16 cellular contexts compared by ENCODE assay signal in genomic region chr2:47354013-47354816, GRCh38. TPM values are rescaled to one million over a fixed set of nuclear protein-coding genes. Genes with fewer than 3 reads are reported as not detected.
DNase-seq lines count a peak whose midpoint lies in the region; ATAC-seq, FAIRE-seq and TF ChIP-seq lines count a peak whose summit lies in the region.
"Had no signal": no experiment of that assay in that cellular context is flagged by ENCODE, and none has a peak within 500 bp of the region (broad histone marks: within the 10 kb centered on the region; RNA-seq: fewer than 3 reads in every experiment).

No MANE protein-coding gene starts in this region.

- H3K23me2 ChIP-seq in H1 (ENCODE audit: low read depth, low read length) = no peaks in the 10 kb centered on the region

- no peaks in the 10 kb centered on the region for H3K79me1 ChIP-seq in H1 (ENCODE audit: low read depth, low read length)

- H3K27me3 Mint-ChIP-seq in Calu3 (ENCODE audit: unreplicated experiment) (no peaks in the 10 kb centered on the region), glutamatergic neuron (ENCODE audit: unreplicated experiment) (peaks cover 2% of the 10 kb centered on the region)
- H3K27me3 Mint-ChIP-seq: stimulated activated naive B cell treated with anti-CD40 and anti-IgM and Interleukin-4, amounts not matched to agents 10 μg/mL and 1 μg/mL and 100 μg/mL, for 72 hours had no signal

- H3K4me1 ChIP-seq in H1 (replicated peaks in 1 of 4; ENCODE audit: control insufficient read depth in 3 of 4, insufficient read depth in 4 of 4, low read length in 3 of 4) (peaks cover 2 to 8% (median 5%) of the 10 kb centered on the region in 4 experiments; a peak in 5 of 7 replicates), muscle layer of duodenum (ENCODE audit: control insufficient read depth in 1 of 2, insufficient read depth in 2 of 2, low read length in 2 of 2) (no peaks in the 10 kb centered on the region)

- 86% methylated on average over 11 of the region's 11 CpGs; no CpG with 5 or more reads in 1 of the 2 experiments for WGBS in H1 (ENCODE audit: extremely low coverage in 1 of 2, insufficient coverage in 1 of 2, insufficient read length in 1 of 2, insufficient replicate concordance in 2 of 2, low coverage in 1 of 2, low lambda C conversion rate in 2 of 2, missing lambda C conversion rate in 1 of 2), 2 experiments

- TF ChIP-seq RAD21 in H1 (IDR thresholded peaks at IDR 0.05 in 1 of 2, conservative IDR thresholded peaks at IDR 0.05 in 1 of 2; ENCODE audit: low read depth in 2 of 2, low read length in 2 of 2) = no peak

- H2BK120ac ChIP-seq in H1 (replicated peaks; ENCODE audit: low read depth, low read length) = no peak overlapping the region

- H3K27me3 ChIP-seq in H1 (replicated peaks in 1 of 4; ENCODE audit: control insufficient read depth in 3 of 4, extremely low read depth in 1 of 4, insufficient read depth in 3 of 4, low read length in 3 of 4) = no peaks in the 10 kb centered on the region
- no peaks in the 10 kb centered on the region for H3K27me3 ChIP-seq in muscle layer of duodenum (ENCODE audit: low read depth, low read length)

- no peak overlapping the region for H4K5ac ChIP-seq in H1 (ENCODE audit: insufficient read length, low read depth, low read length)

- TF ChIP-seq EP300 in H1 (IDR thresholded peaks at IDR 0.05; ENCODE audit: borderline replicate concordance in 1 of 2, low read depth in 2 of 2, low read length in 2 of 2) = no peak

- BruUV-seq in Calu3 (replicated peaks; lab: Mats Ljungman, UMichigan) = no TSS peak

- H3K4ac ChIP-seq in H1 (replicated peaks; ENCODE audit: insufficient read length, low read depth, low read length) = no peak overlapping the region

- POLR2A ChIA-PET in H1 (lab: Charles Lee; ENCODE audit: partially characterized antibody) = interaction anchor here (2.5 kb wide), 1 partner anchor 8 kb away, joined by 14 read pairs; no protein-coding TSS in a partner anchor

- intact Hi-C loops in Calu3 (cut with micrococcal nuclease; ENCODE audit: unreplicated experiment) = no loop called here

- no peak overlapping the region for H2BK12ac ChIP-seq in H1 (ENCODE audit: low read depth, low read length)

- no peak for TF ChIP-seq CTCF in Calu3 (IDR thresholded peaks at IDR 0.05; ENCODE audit: unreplicated experiment)
- TF ChIP-seq CTCF in H1 (IDR thresholded peaks at IDR 0.05; ENCODE audit: control extremely low read depth in 1 of 3, insufficient read depth in 1 of 3, low read depth in 1 of 3, low read length in 3 of 3) = no peak
- no peak for TF ChIP-seq CTCF in glutamatergic neuron (IDR thresholded peaks at IDR 0.05; ENCODE audit: partially characterized antibody, unreplicated experiment)

- H3K18ac ChIP-seq in H1 (ENCODE audit: extremely low read depth, low read length) = no peak overlapping the region

- no peak overlapping the region for H2BK15ac ChIP-seq in H1 (ENCODE audit: low read length)

- no peak for TF ChIP-seq POLR2A in H1 (IDR thresholded peaks at IDR 0.05; ENCODE audit: control extremely low read depth in 1 of 2, low read depth in 2 of 2, low read length in 2 of 2)

- no peak for FAIRE-seq in H1 (lab: Jason Lieb, UNC)

- H3K4me1 Mint-ChIP-seq in Calu3 (ENCODE audit: low read depth, unreplicated experiment) (peaks cover 29% of the 10 kb centered on the region), glutamatergic neuron (ENCODE audit: low read depth, unreplicated experiment) (no peaks in the 10 kb centered on the region)
- H3K4me1 Mint-ChIP-seq: CD4-positive, CD25-positive, alpha-beta regulatory T cell; stimulated activated naive B cell treated with anti-CD40 and anti-IgM and Interleukin-4, amounts not matched to agents 10 μg/mL and 1 μg/mL and 100 μg/mL, for 72 hours had no signal

- no peak overlapping the region for H4K8ac ChIP-seq in H1 (ENCODE audit: extremely low read depth, insufficient read depth, low read length)

- no peak overlapping the region for H3K4me3 ChIP-seq in H1 (ENCODE audit: extremely low read depth in 1 of 4, insufficient read depth in 2 of 4, low read depth in 3 of 4, low read length in 4 of 4)
- no peak overlapping the region for H3K4me3 ChIP-seq in muscle layer of duodenum (ENCODE audit: low read depth in 1 of 2, low read length in 2 of 2)

- H3K36me3 Mint-ChIP-seq in Calu3 (ENCODE audit: insufficient read depth, unreplicated experiment) = no peaks in the 10 kb centered on the region
- no peaks in the 10 kb centered on the region for H3K36me3 Mint-ChIP-seq in glutamatergic neuron (ENCODE audit: unreplicated experiment)
- H3K36me3 Mint-ChIP-seq: CD4-positive, CD25-positive, alpha-beta regulatory T cell; stimulated activated naive B cell treated with anti-CD40 and anti-IgM and Interleukin-4, amounts not matched to agents 10 μg/mL and 1 μg/mL and 100 μg/mL, for 72 hours had no signal

- H3K9me3 Mint-ChIP-seq in Calu3 (ENCODE audit: low read depth, unreplicated experiment) = no peaks in the 10 kb centered on the region
- H3K9me3 Mint-ChIP-seq in glutamatergic neuron (ENCODE audit: unreplicated experiment) = no peaks in the 10 kb centered on the region
- H3K9me3 Mint-ChIP-seq: stimulated activated naive B cell treated with anti-CD40 and anti-IgM and Interleukin-4, amounts not matched to agents 10 μg/mL and 1 μg/mL and 100 μg/mL, for 72 hours; T-helper 1 cell treated with Interleukin-12 subunit alpha and Interleukin-12 subunit beta and Interleukin-4 antibody, amounts not matched to agents 30 μg/mL and 1 μg/mL, for 36 hours had no signal

- DNase-seq in Calu3 (peak; percentile 46), NCI-H226 (peak; percentile 54), H1 (ENCODE audit: low read depth in 1 of 2, low spot score in 2 of 2) (no peak), activated gamma-delta T cell treated with Interleukin-2 at 50 U/mL for 16 hours (no peak), glutamatergic neuron (no peak)
- DNase-seq in activated CD8-positive, alpha-beta memory T cell treated with anti-CD3 and anti-CD28 coated beads, Interleukin-2, amount 50 U/mL, for 4 hours = no peak
- DNase-seq: caudate nucleus; CD4-positive, CD25-positive, alpha-beta regulatory T cell; NCI-H526 treated with DMSO at 0.1 percent for 48 hours; stimulated activated CD4-positive, alpha-beta T cell treated with anti-CD3 and anti-CD28 coated beads, Interleukin-12 subunit alpha, Interleukin-12 subunit beta, amount 100 ng/mL, for 4 hours; stimulated activated naive B cell treated with anti-CD40 and anti-IgM and Interleukin-4, amounts not matched to agents 10 μg/mL and 1 μg/mL and 100 μg/mL, for 72 hours had no signal

- no peak overlapping the region for H2AK5ac ChIP-seq in H1 (ENCODE audit: low read depth, low read length)

- H3K56ac ChIP-seq in H1 (replicated peaks; ENCODE audit: insufficient read length, low read depth, low read length) = no peak overlapping the region

- no peak overlapping the region for H2BK5ac ChIP-seq in H1 (ENCODE audit: low read depth, low read length)

- CTCF ChIA-PET in Calu3 (lab: Charles Lee) (interaction anchor here (1.5 kb wide), 1 partner anchor 9 kb away, joined by 4 read pairs; no protein-coding TSS in a partner anchor), H1 (lab: Charles Lee; ENCODE audit: partially characterized antibody) (interaction anchor here (0.6 to 3.1 kb wide), 3 partner anchors 7 to 95 kb away, joined by 4 to 10 read pairs (median 4); no protein-coding TSS in a partner anchor)

- H4K91ac ChIP-seq in H1 (replicated peaks; ENCODE audit: insufficient read length, low read length) = no peak overlapping the region

- H3K9ac ChIP-seq in H1 (replicated peaks in 1 of 4; ENCODE audit: extremely low read depth in 1 of 4, low read depth in 3 of 4, low read length in 3 of 4) = no peak overlapping the region

- no peaks in the 10 kb centered on the region for H3K79me2 ChIP-seq in H1 (ENCODE audit: control insufficient read depth in 1 of 2, insufficient read depth in 2 of 2, low read length in 2 of 2)

- no peaks in the 10 kb centered on the region for H3K36me3 ChIP-seq in H1 (ENCODE audit: control insufficient read depth in 2 of 4, insufficient read depth in 4 of 4, low read length in 3 of 4)
- H3K36me3 ChIP-seq in muscle layer of duodenum (ENCODE audit: control insufficient read depth in 1 of 2, insufficient read depth in 2 of 2, low read length in 2 of 2) = no peaks in the 10 kb centered on the region

- H3K27ac Mint-ChIP-seq in Calu3 (ENCODE audit: unreplicated experiment) (peak overlapping the region; percentile 31), glutamatergic neuron (ENCODE audit: unreplicated experiment) (no peak overlapping the region)
- H3K27ac Mint-ChIP-seq: CD4-positive, CD25-positive, alpha-beta regulatory T cell; stimulated activated naive B cell treated with anti-CD40 and anti-IgM and Interleukin-4, amounts not matched to agents 10 μg/mL and 1 μg/mL and 100 μg/mL, for 72 hours; T-helper 1 cell treated with Interleukin-12 subunit alpha and Interleukin-12 subunit beta and Interleukin-4 antibody, amounts not matched to agents 30 μg/mL and 1 μg/mL, for 36 hours had no signal

- H2BK20ac ChIP-seq in H1 (ENCODE audit: low read length) = no peak overlapping the region

- no peak overlapping the region for H3K14ac ChIP-seq in H1 (ENCODE audit: insufficient read length)

- ATAC-seq in HG02840 (IDR thresholded peaks at IDR 0.05; ENCODE audit: low FRiP score, unreplicated experiment) = no peak
- ATAC-seq: stimulated activated naive B cell treated with anti-CD40 and anti-IgM and Interleukin-4, amounts not matched to agents 10 μg/mL and 1 μg/mL and 100 μg/mL, for 72 hours had no signal

- H3K9me3 ChIP-seq in H1 (ENCODE audit: insufficient read depth in 2 of 2, low read depth in 1 of 2, low read length in 1 of 2) (no peaks in the 10 kb centered on the region), muscle layer of duodenum (ENCODE audit: control insufficient read depth in 1 of 2, low read length in 2 of 2) (no peaks in the 10 kb centered on the region)

- H2AFZ ChIP-seq in H1 (ENCODE audit: low read length) = 0 out of 2 replicates have a peak overlapping the region, but pooled peaks have one; percentile 7

- H3K4me3 Mint-ChIP-seq in Calu3 (ENCODE audit: low read depth, unreplicated experiment) = peak overlapping the region; percentile 12
- H3K4me3 Mint-ChIP-seq in glutamatergic neuron (ENCODE audit: unreplicated experiment) = no peak overlapping the region
- H3K4me3 Mint-ChIP-seq: CD4-positive, CD25-positive, alpha-beta regulatory T cell; stimulated activated naive B cell treated with anti-CD40 and anti-IgM and Interleukin-4, amounts not matched to agents 10 μg/mL and 1 μg/mL and 100 μg/mL, for 72 hours; T-helper 1 cell treated with Interleukin-12 subunit alpha and Interleukin-12 subunit beta and Interleukin-4 antibody, amounts not matched to agents 30 μg/mL and 1 μg/mL, for 36 hours had no signal

- H3K27ac ChIP-seq in H1 (ENCODE audit: low read depth, low read length) = no peak overlapping the region
- peak overlapping the region; percentile 84 for H3K27ac ChIP-seq in muscle layer of duodenum (ENCODE audit: low read length)

- no peak overlapping the region for H3K23ac ChIP-seq in H1 (ENCODE audit: insufficient read length)

- no peaks in the 10 kb centered on the region for H4K20me1 ChIP-seq in H1 (replicated peaks in 1 of 2; ENCODE audit: control insufficient read depth in 1 of 2, insufficient read depth in 2 of 2, low read length in 2 of 2)

- H3K4me2 ChIP-seq in H1 (ENCODE audit: insufficient read depth in 1 of 2, low read depth in 2 of 2, low read length in 2 of 2) = no peak overlapping the region

RNA-seq across cellular contexts. Expression of gene EPCAM, which starts 14.9 kb away (rescaled TPM):
- 455 and 465 TPM in 2 replicates for total RNA-seq in Calu3 (2022)
- 212 and 218 TPM in 2 replicates for total RNA-seq in H1 (2021; fragmentation: NEBNext Ultra II Directional; extraction: Animal tissue kit (Norgen Biotek cat#: 25700))
- 37.7 and 40.3 TPM in 2 replicates for polyA plus RNA-seq in H1 (2011; rRNA removed)
- polyA plus RNA-seq in H1 (2011; cell fraction: cytosol; rRNA removed) = 103 TPM
- 30.8 TPM for polyA plus RNA-seq in H1 (2011; cell fraction: nucleus; rRNA removed)
- 108 to 225 TPM (median 124 TPM) in 4 replicates for polyA plus RNA-seq in H1 (2012, experiment 1 of 2)
- 45.3 TPM for polyA plus RNA-seq in H1 (2012, experiment 2 of 2)
- polyA plus RNA-seq in H1 (2013, experiment 1 of 2) = 257 TPM
- 290 TPM for polyA plus RNA-seq in H1 (2013, experiment 2 of 2)
- polyA minus RNA-seq in H1 (2011; rRNA and poly(A)+ RNA removed) = 52.2 and 54.2 TPM in 2 replicates
- 99.4 TPM for polyA minus RNA-seq in H1 (2011; cell fraction: cytosol; rRNA and poly(A)+ RNA removed)
- 42.2 TPM for polyA minus RNA-seq in H1 (2011; cell fraction: nucleus; rRNA and poly(A)+ RNA removed)
- total RNA-seq in glutamatergic neuron (ENCODE audit: unreplicated experiment) = 5.3 TPM
- total RNA-seq: LHCN-M2, mononuclear cell had no signal
- polyA plus RNA-seq: CD4-positive, CD25-positive, alpha-beta regulatory T cell had no signal

RNA-seq across cellular contexts. Expression of gene MSH2, which starts 48.7 kb away (rescaled TPM):
- 47.2 and 55.3 TPM in 2 replicates for total RNA-seq in Calu3 (2022)
- total RNA-seq in H1 (2021; fragmentation: NEBNext Ultra II Directional; extraction: Animal tissue kit (Norgen Biotek cat#: 25700)) = 204 and 228 TPM in 2 replicates
- polyA plus RNA-seq in H1 (2011; rRNA removed) = 31.8 and 64.1 TPM in 2 replicates
- polyA plus RNA-seq in H1 (2011; cell fraction: cytosol; rRNA removed) = 85.5 TPM
- 32.0 TPM for polyA plus RNA-seq in H1 (2011; cell fraction: nucleus; rRNA removed)
- polyA plus RNA-seq in H1 (2012, experiment 1 of 2) = 105 to 229 TPM (median 123 TPM) in 4 replicates
- polyA plus RNA-seq in H1 (2012, experiment 2 of 2) = 11.7 TPM
- polyA plus RNA-seq in H1 (2013, experiment 1 of 2) = 117 TPM
- 125 TPM for polyA plus RNA-seq in H1 (2013, experiment 2 of 2)
- 88.6 and 131 TPM in 2 replicates for polyA minus RNA-seq in H1 (2011; rRNA and poly(A)+ RNA removed)
- polyA minus RNA-seq in H1 (2011; cell fraction: cytosol; rRNA and poly(A)+ RNA removed) = 84.8 TPM
- polyA minus RNA-seq in H1 (2011; cell fraction: nucleus; rRNA and poly(A)+ RNA removed) = 88.8 TPM
- 27.9 TPM for total RNA-seq in glutamatergic neuron (ENCODE audit: unreplicated experiment)

Comparison
In these comparisons a context has a peak if more than half of its experiments do, and no peak if none do; other contexts are left out.
1. DNase-seq: peak in Calu3 (single experiment) and NCI-H226 (single experiment); none in H1 (0 of 2), activated gamma-delta T cell treated with Interleukin-2 at 50 U/mL for 16 hours (single experiment), activated CD8-positive, alpha-beta memory T cell treated with anti-CD3 and anti-CD28 coated beads, Interleukin-2, amount 50 U/mL, for 4 hours (single experiment) and glutamatergic neuron (single experiment).
2. RNA of gene EPCAM, which starts 14.9 kb away (total RNA-seq): 455 to 465 TPM in Calu3 and 212 to 218 TPM in H1; 5.3 TPM in glutamatergic neuron (single experiment); every median in the first group is over 10 times any median in the second.